Comparison of ENCODE assay signal across 8 cellular contexts in the genomic region with DNA sequence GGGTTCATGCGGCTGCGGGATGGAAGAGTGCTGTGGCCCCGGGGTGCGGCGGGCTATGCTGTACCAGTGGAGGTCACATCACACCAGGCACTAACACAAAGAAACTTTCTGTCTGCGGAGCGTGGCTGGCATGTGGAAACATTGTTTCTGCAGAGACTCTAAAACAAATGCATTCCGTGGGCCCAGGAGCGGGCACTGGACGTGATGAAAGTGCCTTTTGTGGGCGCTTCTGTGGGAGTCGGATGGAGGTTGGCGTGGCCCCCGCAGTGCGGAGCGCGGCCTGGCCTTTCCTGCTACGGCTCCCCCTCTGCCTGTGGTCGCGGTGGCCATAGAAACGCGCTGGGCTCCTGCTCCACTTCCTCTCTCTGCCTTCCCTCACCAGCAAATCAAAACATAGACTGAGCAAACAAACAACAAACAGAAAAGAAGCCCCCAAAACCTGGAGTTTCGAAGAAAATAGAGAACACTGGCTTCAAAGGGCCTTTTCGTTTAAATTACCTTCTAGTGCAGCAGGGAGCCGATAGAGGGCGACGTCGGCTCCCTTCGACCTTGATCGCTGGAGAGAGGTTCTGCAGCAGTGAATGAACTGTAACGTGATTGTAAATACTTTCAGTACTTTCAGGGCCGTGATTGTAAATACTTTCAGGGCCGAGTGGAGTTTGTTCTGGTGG. TPM values are rescaled to one million over a fixed set of nuclear protein-coding genes. Genes with fewer than 3 reads are reported as not detected.
A peak's percentile ranks its signal among the peaks of the same experiment; 100 is the strongest.
DNase-seq lines count a peak whose midpoint lies in the region; ATAC-seq and TF ChIP-seq lines count a peak whose summit lies in the region.

No MANE protein-coding gene starts in this region.

- 64% methylated on average over 33 of the region's 33 CpGs for WGBS in mesenchymal stem cell

- ATAC-seq in GM21447 (IDR thresholded peaks at IDR 0.05; ENCODE audit: unreplicated experiment), result peak; percentile 79

- TF ChIP-seq CTCF in VCaP (conservative IDR thresholded peaks at IDR 0.05), result peak; percentile 89
- peak; percentile 78 for TF ChIP-seq CTCF in choroid plexus epithelial cell (conservative IDR thresholded peaks at IDR 0.05; ENCODE audit: low read depth, low read length)

- peaks cover 0 to 7% of the 10 kb centered on the region in 2 experiments for H3K27me3 ChIP-seq in mesenchymal stem cell (ENCODE audit: control insufficient read depth in 1 of 2, insufficient read depth in 1 of 2, low read length in 2 of 2)

- no peak overlapping the region for H3K14ac ChIP-seq in mesenchymal stem cell (ENCODE audit: low read length in 2 of 2)

- H3K36me3 ChIP-seq in mesenchymal stem cell (ENCODE audit: control insufficient read depth in 1 of 2, insufficient read depth in 2 of 2, low read depth in 1 of 2, low read length in 2 of 2), result no peaks in the 10 kb centered on the region

- H2BK5ac ChIP-seq in mesenchymal stem cell (ENCODE audit: low read depth, low read length, poor library complexity, severe bottlenecking), result no peak overlapping the region

- H3K4me1 ChIP-seq in mesenchymal stem cell (ENCODE audit: control insufficient read depth, insufficient read depth, low read depth, low read length), result no peaks in the 10 kb centered on the region

- no peak overlapping the region for H4K8ac ChIP-seq in mesenchymal stem cell (ENCODE audit: low read length)

- H2BK12ac ChIP-seq in mesenchymal stem cell (ENCODE audit: low read length in 2 of 2), result no peak overlapping the region

- no peak overlapping the region for H4K91ac ChIP-seq in mesenchymal stem cell (ENCODE audit: low read length)

- H3K4me2 ChIP-seq in mesenchymal stem cell (ENCODE audit: low read length, poor library complexity, severe bottlenecking), result no peak overlapping the region

- DNase-seq in ELF-1 (ENCODE audit: low read depth, low spot score), result peak; percentile 55
- peak; percentile 74 for DNase-seq in HuH-7 (ENCODE audit: low spot score)
- peak; percentile 51 for DNase-seq in choroid plexus epithelial cell (ENCODE audit: low read depth)
- peak; percentile 36 for DNase-seq in mesenchymal stem cell
- peak; percentile 30 for DNase-seq in stimulated activated naive CD4-positive, alpha-beta T cell treated with Interleukin-2 at 50 U/mL for 16 hours (lab: John Stamatoyannopoulos, UW)
- DNase-seq in middle frontal gyrus (ENCODE audit: extremely low spot score, low spot score), result no peak

- no peak overlapping the region for H3K23ac ChIP-seq in mesenchymal stem cell (ENCODE audit: low read length in 2 of 2)

- H3K4ac ChIP-seq in mesenchymal stem cell (ENCODE audit: low read depth in 1 of 2, low read length in 2 of 2), result no peak overlapping the region

- H3K4me3 ChIP-seq in choroid plexus epithelial cell (ENCODE audit: low read depth, low read length) (no peak overlapping the region), mesenchymal stem cell (ENCODE audit: insufficient read depth in 1 of 2, low read depth in 1 of 2, low read length in 2 of 2) (no peak overlapping the region)

- H2AFZ ChIP-seq in mesenchymal stem cell (ENCODE audit: low read depth, low read length), result no peak overlapping the region

- H3K27ac ChIP-seq in VCaP, result no peak overlapping the region
- no peak overlapping the region for H3K27ac ChIP-seq in mesenchymal stem cell (ENCODE audit: low read length, poor library complexity, severe bottlenecking)

- no peaks in the 10 kb centered on the region for H3K9me3 ChIP-seq in mesenchymal stem cell (ENCODE audit: control insufficient read depth, low read length)

- H2AK5ac ChIP-seq in mesenchymal stem cell (ENCODE audit: low read length, severe bottlenecking), result no peak overlapping the region

- no peaks in the 10 kb centered on the region for H3K79me1 ChIP-seq in mesenchymal stem cell (replicated peaks; ENCODE audit: low read length, poor library complexity, severe bottlenecking)

- no peak overlapping the region for H3K9ac ChIP-seq in mesenchymal stem cell (ENCODE audit: low read length)

- H2BK120ac ChIP-seq in mesenchymal stem cell (ENCODE audit: low read depth, low read length), result no peak overlapping the region

- H2BK15ac ChIP-seq in mesenchymal stem cell (ENCODE audit: low read depth, poor library complexity, severe bottlenecking), result no peak overlapping the region

- H3K18ac ChIP-seq in mesenchymal stem cell (ENCODE audit: low read depth in 1 of 2, low read length in 2 of 2), result no peak overlapping the region

RNA-seq across cellular contexts. Expression of gene KIF5C, which starts 51.4 kb away (rescaled TPM):
- 0.15 TPM for polyA plus RNA-seq in mesenchymal stem cell (2013, experiment 1 of 2)
- 0.21 TPM for polyA plus RNA-seq in mesenchymal stem cell (2013, experiment 2 of 2)
